Comparison of ENCODE assay signal across 23 cellular contexts in the genomic region with DNA sequence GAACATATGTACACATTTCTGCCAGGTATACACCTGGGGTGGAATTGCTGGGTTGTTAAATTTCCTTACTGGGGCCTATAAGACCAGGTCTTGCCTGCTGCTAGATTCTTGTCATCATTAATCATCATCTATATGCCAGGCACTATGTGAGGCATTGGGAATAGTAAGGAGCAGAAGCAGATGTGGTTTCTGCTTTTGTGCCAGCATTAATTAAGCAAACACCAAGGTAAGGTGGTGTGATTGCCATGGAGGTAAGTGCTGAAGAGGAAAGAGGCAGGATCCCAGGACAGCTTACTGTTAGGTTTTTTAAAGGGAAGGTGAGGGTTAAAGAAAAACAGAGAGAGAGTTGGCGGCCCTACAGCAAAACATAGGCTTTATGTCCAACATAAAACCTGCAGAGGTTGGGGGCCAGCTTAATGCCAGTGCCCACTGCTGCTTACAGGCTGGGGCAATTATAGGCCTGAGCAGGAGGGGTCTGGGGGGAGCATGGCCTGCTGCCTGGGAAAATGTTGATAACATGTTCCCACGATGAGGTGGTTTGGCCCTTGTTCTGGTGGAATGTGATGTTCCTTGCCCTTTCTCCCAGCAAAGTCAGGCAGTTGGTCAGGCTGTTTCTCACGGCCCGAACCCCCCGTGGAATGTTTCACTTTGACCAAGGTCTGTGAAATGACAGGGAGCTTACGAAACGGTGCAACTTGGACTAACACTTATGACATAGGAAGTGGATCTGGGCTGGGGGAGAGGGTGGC.
DNase-seq lines count a peak whose midpoint lies in the region; ATAC-seq and TF ChIP-seq lines count a peak whose summit lies in the region.
"Had no signal": no experiment of that assay in that cellular context is flagged by ENCODE, and none has a peak within 500 bp of the region (broad histone marks: within the 10 kb centered on the region; RNA-seq: fewer than 3 reads in every experiment).

No MANE protein-coding gene starts in this region.

- no peaks in the 10 kb centered on the region for H3K9me2 ChIP-seq in Karpas-422 (replicated peaks; ENCODE audit: insufficient read depth, low read length)

- peak; percentile 71 for DNase-seq in EH (ENCODE audit: low read depth)
- peak; percentile 96 for DNase-seq in brain microvascular endothelial cell
- DNase-seq in fibroblast of villous mesenchyme (ENCODE audit: low read depth) = peak; percentile 60
- DNase-seq in left kidney (ENCODE audit: low read depth, low spot score) = peak; percentile 58
- DNase-seq in medulla oblongata (ENCODE audit: extremely low spot score) = no peak
- no peak for DNase-seq in ureter (ENCODE audit: low spot score)
- DNase-seq in Karpas-422 = no peak
- DNase-seq: activated CD4-positive, alpha-beta T cell treated with anti-CD3 and anti-CD28 coated beads for 48 hours; erythroblast; GOT3; naive thymus-derived CD8-positive, alpha-beta T cell; NCI-H524 treated with DMSO at 0.1 percent for 48 hours; stimulated activated CD4-positive, alpha-beta T cell treated with anti-CD3 and anti-CD28 coated beads, Interleukin-1b, Interleukin-23, amount 100 ng/mL, for 48 hours; substantia nigra had no signal

- peaks cover 4% of the 10 kb centered on the region; the same call in 1 of the 2 replicates for H3K4me1 ChIP-seq in Karpas-422 (ENCODE audit: low read length)
- H3K4me1 ChIP-seq: BLaER1 had no signal

- no peak overlapping the region for H2AFZ ChIP-seq in Karpas-422 (ENCODE audit: low read length)
- H2AFZ ChIP-seq: parathyroid adenoma had no signal

- no peaks in the 10 kb centered on the region for H3K9me3 ChIP-seq in Karpas-422 (ENCODE audit: low read length)
- H3K9me3 ChIP-seq: A549, BLaER1, breast epithelium, Caco-2 had no signal

- H3K27me3 ChIP-seq in brain microvascular endothelial cell (replicated peaks) = no peaks in the 10 kb centered on the region
- H3K27me3 ChIP-seq in Karpas-422 (ENCODE audit: low read length) = no peaks in the 10 kb centered on the region
- H3K27me3 ChIP-seq: BLaER1, breast epithelium had no signal

- H3K9ac ChIP-seq in Karpas-422 (ENCODE audit: low read length) = no peak overlapping the region
- H3K9ac ChIP-seq: BLaER1, parathyroid adenoma had no signal

- H4K20me1 ChIP-seq in Karpas-422 (ENCODE audit: insufficient read depth, low read depth, low read length) = 0 out of 2 replicates have a peak, but pooled peaks cover 4% of the 10 kb centered on the region
- H4K20me1 ChIP-seq: BLaER1 had no signal

- H3K4me2 ChIP-seq in Karpas-422 (ENCODE audit: low read depth, low read length, poor library complexity, severe bottlenecking) = no peak overlapping the region
- H3K4me2 ChIP-seq: A549, BLaER1 had no signal

- H3K36me3 ChIP-seq in brain microvascular endothelial cell (replicated peaks) (no peaks in the 10 kb centered on the region), Karpas-422 (ENCODE audit: insufficient read depth, low read length) (no peaks in the 10 kb centered on the region)
- H3K36me3 ChIP-seq: BLaER1, breast epithelium had no signal

- no peak for ATAC-seq in HG02588 (IDR thresholded peaks at IDR 0.05; ENCODE audit: unreplicated experiment)
- ATAC-seq: A549; activated naive CD4-positive, alpha-beta T cell treated with anti-CD3 and anti-CD28 coated beads, Interleukin-2, amount 50 U/mL, for 72 hours; naive thymus-derived CD8-positive, alpha-beta T cell had no signal

- H3K27ac ChIP-seq in brain microvascular endothelial cell (peak overlapping the region; percentile 80), Karpas-422 (ENCODE audit: low read length) (no peak overlapping the region)
- H3K27ac ChIP-seq: A549, BLaER1, breast epithelium, parathyroid adenoma, SK-N-MC had no signal

- TF ChIP-seq CTCF in brain microvascular endothelial cell (IDR thresholded peaks at IDR 0.05; ENCODE audit: low read depth, low read length, missing control alignments) (no peak), fibroblast of villous mesenchyme (IDR thresholded peaks at IDR 0.05; ENCODE audit: insufficient read depth, low read depth, low read length) (no peak)

- H3K79me2 ChIP-seq in Karpas-422 (ENCODE audit: low read length) = no peaks in the 10 kb centered on the region
- H3K79me2 ChIP-seq: parathyroid adenoma had no signal

- in situ Hi-C loops in brain microvascular endothelial cell (cut with HindIII; ENCODE audit: low pct_ligation_motif_present, low sequenced_read_pairs) = no loop called here

- H3K4me3 ChIP-seq in brain microvascular endothelial cell (ENCODE audit: low read depth, low read length) (no peak overlapping the region), fibroblast of villous mesenchyme (ENCODE audit: low read depth, low read length) (no peak overlapping the region), Karpas-422 (ENCODE audit: low read length) (no peak overlapping the region)
- H3K4me3 ChIP-seq: A549, BLaER1, breast epithelium, SK-N-MC, skin epidermis had no signal

Comparison
In these comparisons a context has a peak if more than half of its experiments do, and no peak if none do; other contexts are left out.
1. DNase-seq: peak in EH (single experiment), brain microvascular endothelial cell (single experiment), fibroblast of villous mesenchyme (single experiment) and left kidney (single experiment); none in medulla oblongata (single experiment), ureter (single experiment) and Karpas-422 (single experiment).